Comparison of ENCODE assay signal across 18 cellular contexts in genomic region chr12:124126950-124127349, GRCh38.
DNase-seq lines count a peak whose midpoint lies in the region; ATAC-seq lines count a peak whose summit lies in the region.
"Had no signal": no experiment of that assay in that cellular context is flagged by ENCODE, and none has a peak within 500 bp of the region (broad histone marks: within the 10 kb centered on the region; RNA-seq: fewer than 3 reads in every experiment).

No MANE protein-coding gene starts in this region.

- H3K27ac Mint-ChIP-seq in natural killer cell treated with Interleukin-12 subunit alpha and Interleukin-12 subunit beta and Interleukin-15 and Interleukin-18, amount 100 ng/mL, for 72 hours = no peak overlapping the region

- H3K4me1 Mint-ChIP-seq in natural killer cell treated with Interleukin-12 subunit alpha and Interleukin-12 subunit beta and Interleukin-15 and Interleukin-18, amount 100 ng/mL, for 72 hours (ENCODE audit: low read depth in 2 of 2) = no peaks in the 10 kb centered on the region

- DNase-seq in SHP77 (lab: John Stamatoyannopoulos, UW) = peak; percentile 8 to 21
- DNase-seq in SHP77 treated with DMSO at 0.1 percent for 48 hours (lab: John Stamatoyannopoulos, UW) = no peak
- DNase-seq in natural killer cell treated with Interleukin-12 subunit alpha and Interleukin-12 subunit beta and Interleukin-15 and Interleukin-18, amount 100 ng/mL, for 72 hours (ENCODE audit: low spot score) = no peak
- no peak for DNase-seq in AML-193 (lab: John Stamatoyannopoulos, UW)
- DNase-seq: activated CD4-positive, alpha-beta T cell treated with anti-CD3 and anti-CD28 coated beads, Interleukin-2, amount 50 U/mL, for 48 hours; activated T-cell treated with anti-CD3 and anti-CD28 coated beads, Interleukin-2, amount 50 U/mL, for 48 hours; C1 segment of cervical spinal cord; DMS53; GOT3; hippocampal formation; NCI-H1694; NCI-H510A; PC-3; right cardiac atrium had no signal

- ATAC-seq in HG02623 (IDR thresholded peaks at IDR 0.05; ENCODE audit: unreplicated experiment) (peak; percentile 32), HG03571 (IDR thresholded peaks at IDR 0.05; ENCODE audit: unreplicated experiment) (peak; percentile 48), HG03135 (IDR thresholded peaks at IDR 0.05; ENCODE audit: unreplicated experiment) (no peak), GM18868 (IDR thresholded peaks at IDR 0.05; ENCODE audit: unreplicated experiment) (no peak)
- ATAC-seq in natural killer cell treated with Interleukin-12 subunit alpha and Interleukin-12 subunit beta and Interleukin-15 and Interleukin-18, amount 100 ng/mL, for 72 hours = no peak
- ATAC-seq: PC-3, right cardiac atrium had no signal

- no peaks in the 10 kb centered on the region for H3K36me3 Mint-ChIP-seq in natural killer cell treated with Interleukin-12 subunit alpha and Interleukin-12 subunit beta and Interleukin-15 and Interleukin-18, amount 100 ng/mL, for 72 hours

- peaks cover 0 to 2% of the 10 kb centered on the region in 2 donors for H3K27me3 Mint-ChIP-seq in natural killer cell treated with Interleukin-12 subunit alpha and Interleukin-12 subunit beta and Interleukin-15 and Interleukin-18, amount 100 ng/mL, for 72 hours

- H3K9me3 Mint-ChIP-seq in natural killer cell treated with Interleukin-12 subunit alpha and Interleukin-12 subunit beta and Interleukin-15 and Interleukin-18, amount 100 ng/mL, for 72 hours = no peaks in the 10 kb centered on the region

- no peak overlapping the region for H3K4me3 Mint-ChIP-seq in natural killer cell treated with Interleukin-12 subunit alpha and Interleukin-12 subunit beta and Interleukin-15 and Interleukin-18, amount 100 ng/mL, for 72 hours

Comparison
In these comparisons a context has a peak if more than half of its experiments do, and no peak if none do; other contexts are left out.
1. DNase-seq: peak in SHP77 (2 of 2); none in SHP77 treated with DMSO at 0.1 percent for 48 hours (single experiment), natural killer cell treated with Interleukin-12 subunit alpha and Interleukin-12 subunit beta and Interleukin-15 and Interleukin-18, amount 100 ng/mL, for 72 hours (single experiment) and AML-193 (0 of 2).
2. ATAC-seq: peak in HG02623 (single experiment) and HG03571 (single experiment); none in HG03135 (single experiment), GM18868 (single experiment) and natural killer cell treated with Interleukin-12 subunit alpha and Interleukin-12 subunit beta and Interleukin-15 and Interleukin-18, amount 100 ng/mL, for 72 hours (0 of 2).